Comparison of ENCODE assay signal across 19 cellular contexts in genomic region chr17:14123579-14124278, GRCh38. TPM values are rescaled to one million over a fixed set of nuclear protein-coding genes. Genes with fewer than 3 reads are reported as not detected.
A peak's percentile ranks its signal among the peaks of the same experiment; 100 is the strongest.
DNase-seq lines count a peak whose midpoint lies in the region; ATAC-seq, FAIRE-seq and TF ChIP-seq lines count a peak whose summit lies in the region.
"Had no signal": no experiment of that assay in that cellular context is flagged by ENCODE, and none has a peak within 500 bp of the region (broad histone marks: within the 10 kb centered on the region; RNA-seq: fewer than 3 reads in every experiment).

No MANE protein-coding gene starts in this region.

- H3K9ac ChIP-seq in GM12878 (ENCODE audit: control insufficient read depth, insufficient read depth, low read length): no peak overlapping the region

- H3K4me3 ChIP-seq in left ventricle myocardium inferior: no peak overlapping the region
- no peak overlapping the region for H3K4me3 ChIP-seq in GM12878

- H3K4me2 ChIP-seq in GM12878 (ENCODE audit: control insufficient read depth, insufficient read depth): no peak overlapping the region

- 75% methylated on average over 5 of the region's 5 CpGs for WGBS in GM12878 (ENCODE audit: insufficient coverage, insufficient replicate concordance, low lambda C conversion rate, missing lambda C conversion rate)

- H3K27ac ChIP-seq in left ventricle myocardium inferior (replicated peaks): no peak overlapping the region
- H3K27ac ChIP-seq in GM12878 (ENCODE audit: control insufficient read depth, insufficient read depth): no peak overlapping the region

- H3K9me3 ChIP-seq in left ventricle myocardium inferior (replicated peaks) (no peaks in the 10 kb centered on the region), GM12878 (replicated peaks; ENCODE audit: control insufficient read depth, insufficient read depth, low read length) (no peaks in the 10 kb centered on the region)

- CTCF ChIA-PET in GM12878 (lab: Yijun Ruan, JAX): interaction anchor here (1.2 kb wide), 1 partner anchor 12 kb away, joined by 3 read pairs; no protein-coding TSS in a partner anchor

- BruUV-seq in GM12878 (replicated peaks; lab: Mats Ljungman, UMichigan): no TSS peak

- POLR2A ChIA-PET in GM12878 (lab: Charles Lee): no interaction called here

- H3K27me3 ChIP-seq in left ventricle myocardium inferior (ENCODE audit: low read depth) (no peaks in the 10 kb centered on the region), GM12878 (replicated peaks in 1 of 2; ENCODE audit: control insufficient read depth in 2 of 2, insufficient read depth in 2 of 2, low read length in 1 of 2) (no peaks in the 10 kb centered on the region)

- intact Hi-C loops in left ventricle myocardium superior (cut with micrococcal nuclease): no loop called here
- intact Hi-C loops in left ventricle myocardium inferior (cut with micrococcal nuclease): no loop called here
- intact Hi-C loops in GM12878 (cut with micrococcal nuclease; ENCODE audit: unreplicated experiment): no loop called here

- DNase-seq in left ventricle myocardium superior (no peak), left ventricle myocardium inferior (no peak), GM12878 (ENCODE audit: low read depth, low spot score) (peak; percentile 15), hippocampal formation (lab: John Stamatoyannopoulos, UW) (no peak), HuH-7.5 (ENCODE audit: low spot score) (no peak)
- DNase-seq in activated CD8-positive, alpha-beta memory T cell treated with anti-CD3 and anti-CD28 coated beads, Interleukin-2, amount 50 U/mL, for 48 hours: no peak
- DNase-seq: activated B cell treated with CpG ODN at 0.5 μM for 24 hours; activated effector memory CD4-positive, alpha-beta T cell treated with anti-CD3 and anti-CD28 coated beads, Interleukin-2, amount 50 U/mL, for 16 hours; COR-L47; H7; KG1; NCI-H1048; NCI-H345; nucleus accumbens; stimulated activated CD4-positive, alpha-beta T cell treated with anti-CD3 and anti-CD28 coated beads, Interleukin-4, amount 100 ng/mL, for 24 hours had no signal

- peaks cover 6% of the 10 kb centered on the region; the same call in 1 of the 2 replicates for H4K20me1 ChIP-seq in GM12878 (ENCODE audit: control insufficient read depth, insufficient read depth)

- in situ Hi-C loops in GM12878 (cut with MboI): no loop called here

- no peak for TF ChIP-seq CTCF in left ventricle myocardium inferior (IDR thresholded peaks at IDR 0.05; ENCODE audit: borderline replicate concordance)
- TF ChIP-seq CTCF in GM12878 (IDR thresholded peaks at IDR 0.05 in 2 of 3, conservative IDR thresholded peaks at IDR 0.05 in 1 of 3; ENCODE audit: control insufficient read depth in 2 of 3, extremely low read depth in 1 of 3, insufficient read depth in 1 of 3, low read depth in 3 of 3, low read length in 3 of 3): no peak

- ATAC-seq in left ventricle myocardium superior: peak; percentile 25
- ATAC-seq in HG02870 (IDR thresholded peaks at IDR 0.05; ENCODE audit: unreplicated experiment): peak; percentile 58
- peak; percentile 61 for ATAC-seq in GM12878
- no peak for ATAC-seq in GM19455 (IDR thresholded peaks at IDR 0.05; ENCODE audit: unreplicated experiment)

- TF ChIP-seq RAD21 in GM12878 (IDR thresholded peaks at IDR 0.05; ENCODE audit: insufficient read depth, low read depth, low read length): no peak

- SMC1A ChIA-PET in GM12878 (lab: Charles Lee; ENCODE audit: uncharacterized antibody, unreplicated experiment): interaction anchor here (1.0 kb wide), 1 partner anchor 9 kb away, joined by 3 read pairs; no protein-coding TSS in a partner anchor

- FAIRE-seq in GM12878 (lab: Jason Lieb, UNC): peak; percentile 31
- FAIRE-seq: astrocyte, GM12892 had no signal

- H3K79me2 ChIP-seq in GM12878 (ENCODE audit: control insufficient read depth, insufficient read depth, low read length): no peaks in the 10 kb centered on the region; the same call in 1 of the 2 replicates

- RAD21 ChIA-PET in GM12878 (lab: Charles Lee; ENCODE audit: unreplicated experiment): interaction anchor here (0.9 kb wide), 1 partner anchor 16 kb away, joined by 3 read pairs; no protein-coding TSS in a partner anchor

- no peak for TF ChIP-seq EP300 in GM12878 (IDR thresholded peaks at IDR 0.05; ENCODE audit: borderline replicate concordance in 1 of 2, control insufficient read depth in 1 of 2, low read depth in 2 of 2, low read length in 2 of 2)

- peaks cover 32% of the 10 kb centered on the region for H3K4me1 ChIP-seq in left ventricle myocardium inferior
- H3K4me1 ChIP-seq in GM12878 (ENCODE audit: control insufficient read depth, insufficient read depth, low read length): peaks cover 6% of the 10 kb centered on the region; the same call in 1 of the 2 replicates

- TF ChIP-seq POLR2A in GM12878 (IDR thresholded peaks at IDR 0.05; ENCODE audit: low read depth, low read length): no peak

- H3K36me3 ChIP-seq in left ventricle myocardium inferior: no peaks in the 10 kb centered on the region
- no peaks in the 10 kb centered on the region for H3K36me3 ChIP-seq in GM12878 (ENCODE audit: control insufficient read depth in 2 of 2, insufficient read depth in 2 of 2, low read length in 1 of 2)

- H2AFZ ChIP-seq in GM12878 (ENCODE audit: control insufficient read depth, low read depth, low read length): no peak overlapping the region

TF ChIP-seq in GM12878, 131 proteins besides CTCF, POLR2A, EP300 and RAD21 (continues in another document):
- TF ChIP-seq NRF1 (conservative IDR thresholded peaks at IDR 0.05; ENCODE audit: low read depth, low read length): no peak
- TF ChIP-seq MAX (IDR thresholded peaks at IDR 0.05; ENCODE audit: low read depth, low read length): no peak
- TF ChIP-seq NFYA (IDR thresholded peaks at IDR 0.05; ENCODE audit: borderline replicate concordance, low read depth, low read length): no peak
- no peak for TF ChIP-seq IRF4 (IDR thresholded peaks at IDR 0.05; ENCODE audit: low read depth, low read length)
- TF ChIP-seq YY1 (IDR thresholded peaks at IDR 0.05; ENCODE audit: low read depth, low read length): no peak
- TF ChIP-seq HDGF (IDR thresholded peaks at IDR 0.05): no peak
- TF ChIP-seq ATF2 (IDR thresholded peaks at IDR 0.05; ENCODE audit: low read length): no peak
- TF ChIP-seq ATF7 (IDR thresholded peaks at IDR 0.05; ENCODE audit: low read depth): no peak
- TF ChIP-seq BACH1 (IDR thresholded peaks at IDR 0.05; ENCODE audit: borderline replicate concordance): no peak
- no peak for TF ChIP-seq ETV6 (conservative IDR thresholded peaks at IDR 0.05 in 1 of 2, IDR thresholded peaks at IDR 0.05 in 1 of 2; ENCODE audit: borderline replicate concordance in 1 of 2, low read depth in 1 of 2)
- no peak for TF ChIP-seq IRF5 (IDR thresholded peaks at IDR 0.05; ENCODE audit: borderline replicate concordance)
- TF ChIP-seq CBX5 (IDR thresholded peaks at IDR 0.05; ENCODE audit: low read depth): no peak
- no peak for TF ChIP-seq SIN3A (IDR thresholded peaks at IDR 0.05; ENCODE audit: low read depth, low read length)

RNA-seq across cellular contexts. Expression of gene COX10, which starts 54.4 kb away (rescaled TPM):
- total RNA-seq in left ventricle myocardium superior (50.6 TPM), left ventricle myocardium inferior (46.3 TPM), GM12878 (2014; rRNA removed) (25.0 and 26.0 TPM in 2 replicates), GM12878 (2014; rRNA removed; fragmentation: Illumina TruSeq; extraction: Trizol) (18.7 and 19.3 TPM in 2 replicates), GM12878 (2021) (21.2 and 22.8 TPM in 2 replicates)
- total RNA-seq in GM12878 (2013; cell fraction: nucleolus; rRNA removed): 88.4 and 89.0 TPM in 2 replicates
- polyA plus RNA-seq in GM12878 (2011; ENCODE audit: low read depth): 8.4 TPM
- polyA plus RNA-seq in GM12878 (2011; rRNA removed) (17.9 and 19.8 TPM in 2 replicates), GM12878 (2014; fragmentation: Illumina TruSeq; extraction: Trizol) (20.7 and 29.3 TPM in 2 replicates), GM12878 (2014; fragmentation: Nextera tagmentation; extraction: Ambion mirVana) (10 to 100 TPM in 1 of 2 experiments, 1 to 10 TPM in 1; 9.6 to 12.6 TPM), GM12878 (2014; rRNA removed) (16.2 and 16.9 TPM in 2 replicates), GM12878 (2016; fragmentation: Nextera tagmentation; extraction: Ambion mirVana) (10 to 100 TPM; 28.7 to 29.4 TPM)
- 23.2 and 29.7 TPM in 2 replicates for polyA plus RNA-seq in GM12878 (2011; cell fraction: cytosol; rRNA removed)
- 15.7 and 20.2 TPM in 2 replicates for polyA plus RNA-seq in GM12878 (2011; cell fraction: nucleus; rRNA removed)
- 11.6 TPM in 2 replicates for polyA plus RNA-seq in GM12878 (2012)
- 26.8 and 29.7 TPM in 2 replicates for polyA minus RNA-seq in GM12878 (2011; rRNA and poly(A)+ RNA removed)
- 12.2 and 14.3 TPM in 2 replicates for polyA minus RNA-seq in GM12878 (2011; cell fraction: cytosol; rRNA and poly(A)+ RNA removed)
- 33.0 and 47.1 TPM in 2 replicates for polyA minus RNA-seq in GM12878 (2011; cell fraction: nucleus; rRNA and poly(A)+ RNA removed)
